In genomic region chr14:106831322-106831720, GRCh38 we compare ENCODE assay signal across 8 cellular contexts.
A peak's percentile ranks its signal among the peaks of the same experiment; 100 is the strongest.
DNase-seq lines count a peak whose midpoint lies in the region; ATAC-seq and TF ChIP-seq lines count a peak whose summit lies in the region.

No MANE protein-coding gene starts in this region.

- H3K4me3 ChIP-seq in heart right ventricle, result no peak overlapping the region
- H3K4me3 ChIP-seq in left ventricle myocardium inferior, result no peak overlapping the region

- H3K9me3 ChIP-seq in heart right ventricle (peaks cover 0 to 5% (median 0%) of the 10 kb centered on the region in 11 donors), left ventricle myocardium inferior (replicated peaks) (no peaks in the 10 kb centered on the region)

- ATAC-seq in heart right ventricle (no peak), HG03521 (IDR thresholded peaks at IDR 0.05; ENCODE audit: unreplicated experiment) (peak; percentile 59), left lobe of liver (peak; percentile 42), GM18907 (IDR thresholded peaks at IDR 0.05; ENCODE audit: unreplicated experiment) (no peak)

- DNase-seq in heart right ventricle (peak in 1 of 2 donors; percentile 18), left ventricle myocardium inferior (no peak), left lobe of liver (ENCODE audit: low spot score) (no peak), NCI-H1436 (lab: John Stamatoyannopoulos, UW) (no peak), SIG-M5 (lab: John Stamatoyannopoulos, UW) (no peak)
- peak; percentile 62 for DNase-seq in activated CD4-positive, alpha-beta memory T cell treated with anti-CD3 and anti-CD28 coated beads, Interleukin-2, amount 10 ng/mL, durations not matched to agents 7 days and 5 days

- intact Hi-C loops in heart right ventricle (cut with DNase I) (no loop called here), left ventricle myocardium inferior (cut with micrococcal nuclease) (no loop called here)

- H3K4me1 ChIP-seq in heart right ventricle (no peaks in the 10 kb centered on the region), left ventricle myocardium inferior (no peaks in the 10 kb centered on the region)

- CTCF ChIA-PET in activated CD4-positive, alpha-beta memory T cell treated with anti-CD3 and anti-CD28 coated beads, Interleukin-2, amount 10 ng/mL, durations not matched to agents 7 days and 5 days (lab: Charles Lee), result interaction anchor here (0.7 to 3.3 kb wide), 37 partner anchors 10 to 1845 kb away, joined by 3 to 85 read pairs (median 9); no protein-coding TSS in a partner anchor

- H3K27ac Mint-ChIP-seq in activated CD4-positive, alpha-beta memory T cell treated with anti-CD3 and anti-CD28 coated beads, Interleukin-2, amount 10 ng/mL, durations not matched to agents 7 days and 5 days, result no peak overlapping the region

- H3K27me3 ChIP-seq in heart right ventricle (peaks cover 0 to 10% (median 1%) of the 10 kb centered on the region in 7 donors), left ventricle myocardium inferior (ENCODE audit: low read depth) (peaks cover 12% of the 10 kb centered on the region)

- H3K36me3 Mint-ChIP-seq in activated CD4-positive, alpha-beta memory T cell treated with anti-CD3 and anti-CD28 coated beads, Interleukin-2, amount 10 ng/mL, durations not matched to agents 7 days and 5 days (ENCODE audit: low read depth), result no peaks in the 10 kb centered on the region

- peaks cover 3% of the 10 kb centered on the region for H3K9me3 Mint-ChIP-seq in activated CD4-positive, alpha-beta memory T cell treated with anti-CD3 and anti-CD28 coated beads, Interleukin-2, amount 10 ng/mL, durations not matched to agents 7 days and 5 days

- POLR2A ChIA-PET in activated CD4-positive, alpha-beta memory T cell treated with anti-CD3 and anti-CD28 coated beads, Interleukin-2, amount 10 ng/mL, durations not matched to agents 7 days and 5 days (lab: Charles Lee), result no interaction called here

- peak in 6 of 9 donors; percentile 10 to 39 (median 26) for TF ChIP-seq CTCF in heart right ventricle (IDR thresholded peaks at IDR 0.05)
- no peak for TF ChIP-seq CTCF in left ventricle myocardium inferior (IDR thresholded peaks at IDR 0.05; ENCODE audit: borderline replicate concordance)

- 74 to 81% methylated on average over 7 to 11 of the region's 11 CpGs for WGBS in heart right ventricle, 2 donors

- H3K4me1 Mint-ChIP-seq in activated CD4-positive, alpha-beta memory T cell treated with anti-CD3 and anti-CD28 coated beads, Interleukin-2, amount 10 ng/mL, durations not matched to agents 7 days and 5 days, result no peaks in the 10 kb centered on the region

- H3K4me3 Mint-ChIP-seq in activated CD4-positive, alpha-beta memory T cell treated with anti-CD3 and anti-CD28 coated beads, Interleukin-2, amount 10 ng/mL, durations not matched to agents 7 days and 5 days, result no peak overlapping the region

- H3K36me3 ChIP-seq in heart right ventricle (no peaks in the 10 kb centered on the region), left ventricle myocardium inferior (no peaks in the 10 kb centered on the region)

- H3K27me3 Mint-ChIP-seq in activated CD4-positive, alpha-beta memory T cell treated with anti-CD3 and anti-CD28 coated beads, Interleukin-2, amount 10 ng/mL, durations not matched to agents 7 days and 5 days, result peaks cover 40% of the 10 kb centered on the region

- H3K27ac ChIP-seq in heart right ventricle (no peak overlapping the region), left ventricle myocardium inferior (replicated peaks) (no peak overlapping the region)

Comparison
In these comparisons a context has a peak if more than half of its experiments do, and no peak if none do; other contexts are left out.
1. ATAC-seq: peak in HG03521 (single experiment) and left lobe of liver (single experiment); none in heart right ventricle (0 of 8) and GM18907 (single experiment).